1 cellular context compared by ENCODE assay signal in the genomic region with DNA sequence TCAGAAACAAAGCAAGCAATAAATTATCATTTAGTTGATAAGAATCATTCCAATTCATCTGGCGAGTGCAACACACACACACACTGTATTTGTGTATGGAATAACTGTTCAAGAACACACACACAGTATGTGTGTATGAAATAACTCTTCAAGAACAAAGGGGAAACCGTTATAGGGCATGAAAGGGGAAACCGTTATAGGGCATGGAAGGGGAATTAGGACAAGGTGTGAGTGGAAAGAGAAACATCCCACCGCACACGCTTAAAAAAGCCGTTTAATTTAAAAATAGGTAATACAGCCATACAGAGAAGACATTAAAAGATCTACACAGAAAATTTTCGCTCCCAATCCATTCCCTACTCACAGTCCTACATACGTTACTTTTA.
A peak's percentile ranks its signal among the peaks of the same experiment; 100 is the strongest.
TF ChIP-seq lines count a peak whose summit lies in the region.

No MANE protein-coding gene starts in this region.

TF ChIP-seq in K562, 482 proteins besides CTCF, POLR2A, EP300 and RAD21 (continued from another document):
- TF ChIP-seq, protein P1, sequence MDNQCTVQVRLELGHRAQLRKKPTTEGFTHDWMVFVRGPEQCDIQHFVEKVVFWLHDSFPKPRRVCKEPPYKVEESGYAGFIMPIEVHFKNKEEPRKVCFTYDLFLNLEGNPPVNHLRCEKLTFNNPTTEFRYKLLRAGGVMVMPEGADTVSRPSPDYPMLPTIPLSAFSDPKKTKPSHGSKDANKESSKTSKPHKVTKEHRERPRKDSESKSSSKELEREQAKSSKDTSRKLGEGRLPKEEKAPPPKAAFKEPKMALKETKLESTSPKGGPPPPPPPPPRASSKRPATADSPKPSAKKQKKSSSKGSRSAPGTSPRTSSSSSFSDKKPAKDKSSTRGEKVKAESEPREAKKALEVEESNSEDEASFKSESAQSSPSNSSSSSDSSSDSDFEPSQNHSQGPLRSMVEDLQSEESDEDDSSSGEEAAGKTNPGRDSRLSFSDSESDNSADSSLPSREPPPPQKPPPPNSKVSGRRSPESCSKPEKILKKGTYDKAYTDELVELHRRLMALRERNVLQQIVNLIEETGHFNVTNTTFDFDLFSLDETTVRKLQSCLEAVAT (IDR thresholded peaks at IDR 0.05), result 0 out of 4 replicates have a peak, but pooled peaks of 1 of the 2 experiments have one; percentile 36
- TF ChIP-seq ZNF224 (CRISPR knock-in tag; IDR thresholded peaks at IDR 0.05), result no peak
- TF ChIP-seq, protein P2, sequence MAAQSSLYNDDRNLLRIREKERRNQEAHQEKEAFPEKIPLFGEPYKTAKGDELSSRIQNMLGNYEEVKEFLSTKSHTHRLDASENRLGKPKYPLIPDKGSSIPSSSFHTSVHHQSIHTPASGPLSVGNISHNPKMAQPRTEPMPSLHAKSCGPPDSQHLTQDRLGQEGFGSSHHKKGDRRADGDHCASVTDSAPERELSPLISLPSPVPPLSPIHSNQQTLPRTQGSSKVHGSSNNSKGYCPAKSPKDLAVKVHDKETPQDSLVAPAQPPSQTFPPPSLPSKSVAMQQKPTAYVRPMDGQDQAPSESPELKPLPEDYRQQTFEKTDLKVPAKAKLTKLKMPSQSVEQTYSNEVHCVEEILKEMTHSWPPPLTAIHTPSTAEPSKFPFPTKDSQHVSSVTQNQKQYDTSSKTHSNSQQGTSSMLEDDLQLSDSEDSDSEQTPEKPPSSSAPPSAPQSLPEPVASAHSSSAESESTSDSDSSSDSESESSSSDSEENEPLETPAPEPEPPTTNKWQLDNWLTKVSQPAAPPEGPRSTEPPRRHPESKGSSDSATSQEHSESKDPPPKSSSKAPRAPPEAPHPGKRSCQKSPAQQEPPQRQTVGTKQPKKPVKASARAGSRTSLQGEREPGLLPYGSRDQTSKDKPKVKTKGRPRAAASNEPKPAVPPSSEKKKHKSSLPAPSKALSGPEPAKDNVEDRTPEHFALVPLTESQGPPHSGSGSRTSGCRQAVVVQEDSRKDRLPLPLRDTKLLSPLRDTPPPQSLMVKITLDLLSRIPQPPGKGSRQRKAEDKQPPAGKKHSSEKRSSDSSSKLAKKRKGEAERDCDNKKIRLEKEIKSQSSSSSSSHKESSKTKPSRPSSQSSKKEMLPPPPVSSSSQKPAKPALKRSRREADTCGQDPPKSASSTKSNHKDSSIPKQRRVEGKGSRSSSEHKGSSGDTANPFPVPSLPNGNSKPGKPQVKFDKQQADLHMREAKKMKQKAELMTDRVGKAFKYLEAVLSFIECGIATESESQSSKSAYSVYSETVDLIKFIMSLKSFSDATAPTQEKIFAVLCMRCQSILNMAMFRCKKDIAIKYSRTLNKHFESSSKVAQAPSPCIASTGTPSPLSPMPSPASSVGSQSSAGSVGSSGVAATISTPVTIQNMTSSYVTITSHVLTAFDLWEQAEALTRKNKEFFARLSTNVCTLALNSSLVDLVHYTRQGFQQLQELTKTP (IDR thresholded peaks at IDR 0.05; ENCODE audit: low read depth in 1 of 2, partially characterized antibody in 2 of 2), result peak; percentile 21 to 22
- no peak for TF ChIP-seq SRSF7 (optimal IDR thresholded peaks at IDR 0.05; ENCODE audit: low read depth, low read length)
- no peak for TF ChIP-seq POLR2H (tag; IDR thresholded peaks at IDR 0.05; ENCODE audit: low read depth)
- no peak for TF ChIP-seq GATA2 (CRISPR knock-in tag; IDR thresholded peaks at IDR 0.05)
- no peak for TF ChIP-seq BRCA1 (IDR thresholded peaks at IDR 0.05)
- no peak for TF ChIP-seq BRCA1 (CRISPR knock-in tag; IDR thresholded peaks at IDR 0.05)
- no peak for TF ChIP-seq EZH2 (IDR thresholded peaks at IDR 0.05; ENCODE audit: borderline replicate concordance, low read depth, low read length)
- TF ChIP-seq U2AF1 (optimal IDR thresholded peaks at IDR 0.05; ENCODE audit: low read depth, low read length), result no peak
- TF ChIP-seq, protein P3, sequence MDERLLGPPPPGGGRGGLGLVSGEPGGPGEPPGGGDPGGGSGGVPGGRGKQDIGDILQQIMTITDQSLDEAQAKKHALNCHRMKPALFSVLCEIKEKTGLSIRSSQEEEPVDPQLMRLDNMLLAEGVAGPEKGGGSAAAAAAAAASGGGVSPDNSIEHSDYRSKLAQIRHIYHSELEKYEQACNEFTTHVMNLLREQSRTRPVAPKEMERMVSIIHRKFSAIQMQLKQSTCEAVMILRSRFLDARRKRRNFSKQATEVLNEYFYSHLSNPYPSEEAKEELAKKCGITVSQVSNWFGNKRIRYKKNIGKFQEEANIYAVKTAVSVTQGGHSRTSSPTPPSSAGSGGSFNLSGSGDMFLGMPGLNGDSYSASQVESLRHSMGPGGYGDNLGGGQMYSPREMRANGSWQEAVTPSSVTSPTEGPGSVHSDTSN (CRISPR knock-in tag; IDR thresholded peaks at IDR 0.05; ENCODE audit: low read depth), result no peak
- TF ChIP-seq, protein P3 (tag; conservative IDR thresholded peaks at IDR 0.05; ENCODE audit: low read depth), result 0 out of 2 replicates have a peak, but pooled peaks have one; percentile 29
- TF ChIP-seq, protein P4, sequence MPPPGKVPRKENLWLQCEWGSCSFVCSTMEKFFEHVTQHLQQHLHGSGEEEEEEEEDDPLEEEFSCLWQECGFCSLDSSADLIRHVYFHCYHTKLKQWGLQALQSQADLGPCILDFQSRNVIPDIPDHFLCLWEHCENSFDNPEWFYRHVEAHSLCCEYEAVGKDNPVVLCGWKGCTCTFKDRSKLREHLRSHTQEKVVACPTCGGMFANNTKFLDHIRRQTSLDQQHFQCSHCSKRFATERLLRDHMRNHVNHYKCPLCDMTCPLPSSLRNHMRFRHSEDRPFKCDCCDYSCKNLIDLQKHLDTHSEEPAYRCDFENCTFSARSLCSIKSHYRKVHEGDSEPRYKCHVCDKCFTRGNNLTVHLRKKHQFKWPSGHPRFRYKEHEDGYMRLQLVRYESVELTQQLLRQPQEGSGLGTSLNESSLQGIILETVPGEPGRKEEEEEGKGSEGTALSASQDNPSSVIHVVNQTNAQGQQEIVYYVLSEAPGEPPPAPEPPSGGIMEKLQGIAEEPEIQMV (tag; conservative IDR thresholded peaks at IDR 0.05; ENCODE audit: low read depth), result no peak
- peak; percentile 17 for TF ChIP-seq MEIS2 (IDR thresholded peaks at IDR 0.05; ENCODE audit: partially characterized antibody)
- TF ChIP-seq SNRNP70 (optimal IDR thresholded peaks at IDR 0.05; ENCODE audit: low read depth, low read length), result no peak
- no peak for TF ChIP-seq GTF2A2 (tag; IDR thresholded peaks at IDR 0.05)
- no peak for TF ChIP-seq FIP1L1 (IDR thresholded peaks at IDR 0.05; ENCODE audit: low read depth, low read length, poor library complexity, severe bottlenecking)
- TF ChIP-seq ARNT (IDR thresholded peaks at IDR 0.05), result peak; percentile 22 to 59; a peak in 1 of 4 replicates
